In genomic region chr3:34140606-34141005, GRCh38 we compare ENCODE assay signal across 15 cellular contexts.
DNase-seq lines count a peak whose midpoint lies in the region; FAIRE-seq and TF ChIP-seq lines count a peak whose summit lies in the region.
"Had no signal": no experiment of that assay in that cellular context is flagged by ENCODE, and none has a peak within 500 bp of the region (broad histone marks: within the 10 kb centered on the region; RNA-seq: fewer than 3 reads in every experiment).

No MANE protein-coding gene starts in this region.

- DNase-seq in HCEC 1CT (peak; percentile 45), LHCN-M2 (ENCODE audit: low read depth) (peak; percentile 1), bronchial epithelial cell (ENCODE audit: low read depth) (peak; percentile 38), fibroblast of the aortic adventitia (ENCODE audit: low read depth) (peak; percentile 2), PC-9 (no peak), type B pancreatic cell (ENCODE audit: extremely low spot score, unreplicated experiment) (no peak), mucosa of gallbladder (ENCODE audit: low spot score) (no peak), activated gamma-delta T cell treated with Interleukin-2 at 50 U/mL for 16 hours (no peak)
- DNase-seq: CD4-positive, alpha-beta T cell; DMS53; NCI-H187; NCI-H526 treated with DMSO at 0.1 percent for 48 hours; NK-92 treated with Interleukin-12 subunit alpha and Interleukin-12 subunit beta, amount 100 ng/mL, for 24 hours had no signal

- no peaks in the 10 kb centered on the region for H3K27me3 Mint-ChIP-seq in type B pancreatic cell
- H3K27me3 Mint-ChIP-seq: B cell; CD4-positive, alpha-beta T cell had no signal

- H3K9me2 ChIP-seq in PC-9 (ENCODE audit: insufficient read depth), result no peaks in the 10 kb centered on the region

- peaks cover 13% of the 10 kb centered on the region for H3K9me3 Mint-ChIP-seq in type B pancreatic cell

- H3K27ac ChIP-seq in PC-9, result no peak overlapping the region

- no peak overlapping the region for H3K4me3 ChIP-seq in bronchial epithelial cell (ENCODE audit: low read depth, low read length)
- H3K4me3 ChIP-seq in fibroblast of the aortic adventitia (ENCODE audit: low read depth, low read length), result no peak overlapping the region
- no peak overlapping the region for H3K4me3 ChIP-seq in PC-9

- H3K4me2 ChIP-seq in PC-9, result no peak overlapping the region

- no peaks in the 10 kb centered on the region for H3K4me1 ChIP-seq in PC-9 (replicated peaks; ENCODE audit: insufficient read depth)

- H3F3A ChIP-seq in PC-9 (ENCODE audit: insufficient read depth, low read depth), result no peaks in the 10 kb centered on the region

- CTCF ChIA-PET in PC-9 (lab: Charles Lee), result no interaction called here

- no peaks in the 10 kb centered on the region for H3K9me3 ChIP-seq in PC-9 (ENCODE audit: insufficient read depth, low read depth)

- intact Hi-C loops in PC-9 (cut with micrococcal nuclease; ENCODE audit: unreplicated experiment), result no loop called here

- H3K36me3 ChIP-seq in bronchial epithelial cell (ENCODE audit: control insufficient read depth, insufficient read depth, low read length) (no peaks in the 10 kb centered on the region), PC-9 (ENCODE audit: low read depth) (no peaks in the 10 kb centered on the region)

- no peaks in the 10 kb centered on the region for H3K36me3 Mint-ChIP-seq in type B pancreatic cell

- H4K20me1 ChIP-seq in PC-9 (ENCODE audit: insufficient read depth), result no peaks in the 10 kb centered on the region

- H3K4me1 Mint-ChIP-seq in type B pancreatic cell (ENCODE audit: unreplicated experiment), result no peaks in the 10 kb centered on the region
- H3K4me1 Mint-ChIP-seq: B cell had no signal

- no peaks in the 10 kb centered on the region for H3K79me2 ChIP-seq in PC-9 (ENCODE audit: low read depth)

- H3K27me3 ChIP-seq in bronchial epithelial cell (ENCODE audit: control insufficient read depth, insufficient read depth, low read length) (no peaks in the 10 kb centered on the region), PC-9 (ENCODE audit: insufficient read depth, low read depth) (no peaks in the 10 kb centered on the region)

- TF ChIP-seq CTCF in bronchial epithelial cell (IDR thresholded peaks at IDR 0.05; ENCODE audit: insufficient read depth, low read length, severe bottlenecking) (no peak), fibroblast of the aortic adventitia (IDR thresholded peaks at IDR 0.05; ENCODE audit: insufficient read depth, low read length) (no peak), PC-9 (conservative IDR thresholded peaks at IDR 0.05) (no peak), type B pancreatic cell (conservative IDR thresholded peaks at IDR 0.05) (no peak)

- no peak overlapping the region for H2AFZ ChIP-seq in PC-9

- no TSS peak for BruUV-seq in PC-9 (replicated peaks; lab: Mats Ljungman, UMichigan)

- H3K27ac Mint-ChIP-seq in type B pancreatic cell, result no peak overlapping the region
- H3K27ac Mint-ChIP-seq: B cell; CD4-positive, alpha-beta T cell had no signal

- POLR2A ChIA-PET in PC-9 (lab: Charles Lee; ENCODE audit: unreplicated experiment), result no interaction called here

- H3K4me3 Mint-ChIP-seq in type B pancreatic cell, result no peak overlapping the region
- H3K4me3 Mint-ChIP-seq: B cell; CD4-positive, alpha-beta T cell had no signal

- no peak for FAIRE-seq in bronchial epithelial cell (lab: Jason Lieb, UNC)
- FAIRE-seq: H54 had no signal

Comparison
In these comparisons a context has a peak if more than half of its experiments do, and no peak if none do; other contexts are left out.
1. DNase-seq: peak in HCEC 1CT (single experiment), LHCN-M2 (single experiment), bronchial epithelial cell (single experiment) and fibroblast of the aortic adventitia (single experiment); none in PC-9 (0 of 2), type B pancreatic cell (single experiment), mucosa of gallbladder (single experiment) and activated gamma-delta T cell treated with Interleukin-2 at 50 U/mL for 16 hours (single experiment).